In genomic region chr20:59933296-59933848, GRCh38 we compare ENCODE assay signal across 8 cellular contexts. TPM values are rescaled to one million over a fixed set of nuclear protein-coding genes. Genes with fewer than 3 reads are reported as not detected.
DNase-seq lines count a peak whose midpoint lies in the region; ATAC-seq lines count a peak whose summit lies in the region.

Gene SYCP2 (minus strand): TSS chr20:59933637. CDS start chr20:59922413, 11,224 bp downstream.

- H3K4me1 ChIP-seq in BLaER1 treated with 17β-estradiol and CSF1 and Interleukin-3, amounts not matched to agents 10 nM and 100 nM: peaks cover 15 to 27% (median 21%) of the 10 kb centered on the region in 10 experiments
- peaks cover 12 to 23% of the 10 kb centered on the region in 2 donors for H3K4me1 ChIP-seq in duodenal mucosa (ENCODE audit: control insufficient read depth in 1 of 2, insufficient read depth in 2 of 2, low read length in 2 of 2)

- H3K4me1 Mint-ChIP-seq in activated CD4-positive, alpha-beta T cell treated with anti-CD3 and anti-CD28 coated beads, Interleukin-2, amount 10 ng/mL, durations not matched to agents 24 days and 14 days: peaks cover 26% of the 10 kb centered on the region
- peaks cover 5% of the 10 kb centered on the region for H3K4me1 Mint-ChIP-seq in memory B cell

- peak; percentile 85 for DNase-seq in activated CD4-positive, alpha-beta T cell treated with anti-CD3 and anti-CD28 coated beads, Interleukin-2, amount 10 ng/mL, durations not matched to agents 24 days and 14 days
- DNase-seq in memory B cell (ENCODE audit: low spot score in 2 of 2): peak in 1 of 2 donors; percentile 47
- DNase-seq in stimulated activated CD8-positive, alpha-beta memory T cell treated with anti-CD3 and anti-CD28 coated beads, Interleukin-4, amount 100 ng/mL, for 24 hours (ENCODE audit: low read depth): peak; percentile 44
- DNase-seq in NCI-H2171 treated with DMSO at 0.1 percent for 48 hours (lab: John Stamatoyannopoulos, UW): no peak
- DNase-seq in GM19240 (ENCODE audit: insufficient read length, low spot score): no peak

- peaks cover 4% of the 10 kb centered on the region for H3K27me3 Mint-ChIP-seq in activated CD4-positive, alpha-beta T cell treated with anti-CD3 and anti-CD28 coated beads, Interleukin-2, amount 10 ng/mL, durations not matched to agents 24 days and 14 days
- H3K27me3 Mint-ChIP-seq in memory B cell: no peaks in the 10 kb centered on the region

- H3K27ac Mint-ChIP-seq in activated CD4-positive, alpha-beta T cell treated with anti-CD3 and anti-CD28 coated beads, Interleukin-2, amount 10 ng/mL, durations not matched to agents 24 days and 14 days: peak within 1 kb of the TSS; percentile 53
- no peak within 1 kb of the TSS for H3K27ac Mint-ChIP-seq in memory B cell

- peak within 1 kb of the TSS; percentile 82 for H3K4me3 Mint-ChIP-seq in activated CD4-positive, alpha-beta T cell treated with anti-CD3 and anti-CD28 coated beads, Interleukin-2, amount 10 ng/mL, durations not matched to agents 24 days and 14 days
- peak within 1 kb of the TSS; percentile 82 for H3K4me3 Mint-ChIP-seq in memory B cell

- no peaks in the 10 kb centered on the region for H3K9me3 Mint-ChIP-seq in activated CD4-positive, alpha-beta T cell treated with anti-CD3 and anti-CD28 coated beads, Interleukin-2, amount 10 ng/mL, durations not matched to agents 24 days and 14 days
- no peaks in the 10 kb centered on the region for H3K9me3 Mint-ChIP-seq in memory B cell

- H3K36me3 Mint-ChIP-seq in activated CD4-positive, alpha-beta T cell treated with anti-CD3 and anti-CD28 coated beads, Interleukin-2, amount 10 ng/mL, durations not matched to agents 24 days and 14 days (ENCODE audit: low read depth): peaks cover 4% of the 10 kb centered on the region
- H3K36me3 Mint-ChIP-seq in memory B cell: peaks cover 2% of the 10 kb centered on the region

- H3K27ac ChIP-seq in BLaER1 treated with 17β-estradiol and CSF1 and Interleukin-3, amounts not matched to agents 10 nM and 100 nM: no peak within 1 kb of the TSS
- peak within 1 kb of the TSS; percentile 31 for H3K27ac ChIP-seq in duodenal mucosa (ENCODE audit: low read depth, low read length)

- H3K36me3 ChIP-seq in BLaER1 treated with 17β-estradiol and CSF1 and Interleukin-3, amounts not matched to agents 10 nM and 100 nM: peaks cover 0 to 10% (median 0%) of the 10 kb centered on the region in 11 experiments; a peak in 3 of 22 replicates
- no peaks in the 10 kb centered on the region for H3K36me3 ChIP-seq in duodenal mucosa (ENCODE audit: control insufficient read depth in 1 of 2, insufficient read depth in 2 of 2, low read length in 2 of 2)

- H3K9ac ChIP-seq in BLaER1 treated with 17β-estradiol and CSF1 and Interleukin-3, amounts not matched to agents 10 nM and 100 nM: no peak within 1 kb of the TSS
- H3K9ac ChIP-seq in duodenal mucosa (ENCODE audit: low read depth in 1 of 2, low read length in 2 of 2): peak within 1 kb of the TSS; percentile 43 to 60

- H4K20me1 ChIP-seq in BLaER1 treated with 17β-estradiol and CSF1 and Interleukin-3, amounts not matched to agents 10 nM and 100 nM: peaks cover 9 to 30% (median 27%) of the 10 kb centered on the region in 11 experiments; a peak in 15 of 22 replicates

- intact Hi-C loops in activated CD4-positive, alpha-beta T cell treated with anti-CD3 and anti-CD28 coated beads, Interleukin-2, amount 10 ng/mL, durations not matched to agents 24 days and 14 days (cut with micrococcal nuclease): loop anchor here (10.0 kb wide), 1 partner anchor 769 kb away; the partner anchor contains the start of gene ZNF831

- H3K4me3 ChIP-seq in BLaER1 treated with 17β-estradiol and CSF1 and Interleukin-3, amounts not matched to agents 10 nM and 100 nM: peak within 1 kb of the TSS in 6 of 10 experiments; percentile 1 to 48 (median 18); a peak in 7 of 20 replicates
- H3K4me3 ChIP-seq in duodenal mucosa (ENCODE audit: low read depth in 1 of 2, low read length in 2 of 2): peak within 1 kb of the TSS; percentile 68 to 73

- H3K4me2 ChIP-seq in BLaER1 treated with 17β-estradiol and CSF1 and Interleukin-3, amounts not matched to agents 10 nM and 100 nM: peak within 1 kb of the TSS; percentile 33 to 76 (median 54)

- peaks cover 0 to 14% (median 6%) of the 10 kb centered on the region in 11 experiments; a peak in 9 of 22 replicates for H3K9me3 ChIP-seq in BLaER1 treated with 17β-estradiol and CSF1 and Interleukin-3, amounts not matched to agents 10 nM and 100 nM (replicated peaks in 1 of 11)
- no peaks in the 10 kb centered on the region for H3K9me3 ChIP-seq in duodenal mucosa (ENCODE audit: control insufficient read depth in 1 of 2, low read length in 2 of 2)

- ATAC-seq in HG03025 (IDR thresholded peaks at IDR 0.05; ENCODE audit: low FRiP score, unreplicated experiment) (peak; percentile 12), memory B cell (ENCODE audit: low read depth) (peak; percentile 80)

- H3K27me3 ChIP-seq in BLaER1 treated with 17β-estradiol and CSF1 and Interleukin-3, amounts not matched to agents 10 nM and 100 nM: no peaks in the 10 kb centered on the region
- H3K27me3 ChIP-seq in duodenal mucosa (ENCODE audit: control insufficient read depth in 1 of 2, insufficient read depth in 2 of 2, low read length in 2 of 2): no peaks in the 10 kb centered on the region

RNA-seq across cellular contexts. Expression of gene SYCP2, which starts in this region (rescaled TPM):
- total RNA-seq in activated CD4-positive, alpha-beta T cell treated with anti-CD3 and anti-CD28 coated beads, Interleukin-2, amount 10 ng/mL, durations not matched to agents 24 days and 14 days: 5.2 and 5.3 TPM in 2 replicates

Comparison
In these comparisons a context has a peak if more than half of its experiments do, and no peak if none do; other contexts are left out.
1. H3K9ac ChIP-seq: peak in duodenal mucosa (2 of 2); none in BLaER1 treated with 17β-estradiol and CSF1 and Interleukin-3, amounts not matched to agents 10 nM and 100 nM (0 of 11).
2. DNase-seq: peak in activated CD4-positive, alpha-beta T cell treated with anti-CD3 and anti-CD28 coated beads, Interleukin-2, amount 10 ng/mL, durations not matched to agents 24 days and 14 days (single experiment) and stimulated activated CD8-positive, alpha-beta memory T cell treated with anti-CD3 and anti-CD28 coated beads, Interleukin-4, amount 100 ng/mL, for 24 hours (single experiment); none in NCI-H2171 treated with DMSO at 0.1 percent for 48 hours (single experiment) and GM19240 (single experiment).